Comparison of ENCODE assay signal across 16 cellular contexts in the genomic region with DNA sequence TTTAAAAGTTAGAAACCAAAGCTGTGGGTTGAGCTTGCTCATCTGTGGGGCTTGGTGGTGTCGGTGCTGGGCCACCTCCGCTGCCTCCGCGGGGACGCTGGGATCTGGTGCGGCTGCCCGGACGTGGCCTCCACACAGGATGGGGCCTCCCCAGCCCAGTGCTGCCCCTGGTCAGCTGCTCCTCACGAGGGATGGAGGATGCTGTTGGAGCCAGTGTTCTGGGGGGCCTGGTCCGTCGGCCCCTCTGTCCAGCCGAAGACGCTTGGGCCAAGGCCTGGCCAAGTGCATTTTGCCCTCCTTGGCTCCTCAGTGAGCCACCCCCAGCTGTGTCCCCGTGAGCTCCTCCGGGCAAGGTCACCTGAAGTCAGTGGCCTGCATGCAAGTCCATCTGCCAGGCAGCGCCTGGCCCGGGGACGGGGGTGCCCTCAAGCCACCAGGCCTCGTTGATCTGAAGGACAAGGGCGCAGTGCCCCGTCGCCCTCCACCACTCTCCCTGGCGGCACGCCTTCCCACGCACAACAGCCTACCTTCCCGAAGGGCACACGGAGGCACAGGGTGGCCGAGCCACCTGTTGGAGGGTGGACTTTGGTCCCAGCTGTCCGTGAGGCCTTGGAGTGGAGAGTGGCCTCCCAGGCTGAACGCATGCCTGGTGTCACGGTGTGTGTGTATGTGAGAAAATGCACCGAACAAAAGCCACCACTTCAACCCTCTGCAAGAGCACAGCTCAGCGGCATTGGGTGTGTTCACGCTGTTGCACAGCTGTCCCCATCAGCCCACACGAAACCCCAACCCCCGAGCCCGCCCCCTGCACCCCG. TPM values are rescaled to one million over a fixed set of nuclear protein-coding genes. Genes with fewer than 3 reads are reported as not detected.
A peak's percentile ranks its signal among the peaks of the same experiment; 100 is the strongest.
DNase-seq lines count a peak whose midpoint lies in the region; ATAC-seq, FAIRE-seq and TF ChIP-seq lines count a peak whose summit lies in the region.
"Had no signal": no experiment of that assay in that cellular context is flagged by ENCODE, and none has a peak within 500 bp of the region (broad histone marks: within the 10 kb centered on the region; RNA-seq: fewer than 3 reads in every experiment).

No MANE protein-coding gene starts in this region.

- H3K4me3 ChIP-seq in left ventricle myocardium inferior: no peak overlapping the region
- H3K4me3 ChIP-seq in HEK293 (ENCODE audit: low read depth, low read length): no peak overlapping the region
- H3K4me3 ChIP-seq in small intestine (ENCODE audit: low read depth in 1 of 2, low read length in 2 of 2): no peak overlapping the region

- FAIRE-seq in small intestine (lab: Jason Lieb, UNC): no peak

- H3K36me3 ChIP-seq in left ventricle myocardium inferior: no peaks in the 10 kb centered on the region
- peaks cover 0 to 9% of the 10 kb centered on the region in 2 experiments; a peak in 1 of 3 replicates for H3K36me3 ChIP-seq in HEK293 (ENCODE audit: control insufficient read depth in 2 of 2, insufficient read depth in 1 of 2, low read length in 2 of 2)
- no peaks in the 10 kb centered on the region for H3K36me3 ChIP-seq in small intestine (ENCODE audit: control insufficient read depth in 2 of 2, insufficient read depth in 2 of 2, low read length in 2 of 2)

- POLR2A ChIA-PET in HEK293 (lab: Yijun Ruan, JAX): no interaction called here

- intact Hi-C loops in Right ventricle myocardium inferior (cut with DNase I) (no loop called here), left ventricle myocardium inferior (cut with micrococcal nuclease) (no loop called here)

- CTCF ChIA-PET in HEK293 (lab: Yijun Ruan, JAX): no interaction called here

- ATAC-seq in Right ventricle myocardium inferior: no peak
- peak; percentile 61 for ATAC-seq in left lobe of liver
- no peak for ATAC-seq in HG02610 (IDR thresholded peaks at IDR 0.05; ENCODE audit: unreplicated experiment)

- H3K27ac ChIP-seq in left ventricle myocardium inferior (replicated peaks) (no peak overlapping the region), HEK293 (ENCODE audit: extremely low read depth, low read depth, low read length) (no peak overlapping the region), small intestine (ENCODE audit: low read depth in 1 of 2, low read length in 1 of 2) (no peak overlapping the region)

- H3K9me3 ChIP-seq in left ventricle myocardium inferior (replicated peaks): peaks cover 7% of the 10 kb centered on the region
- no peaks in the 10 kb centered on the region for H3K9me3 ChIP-seq in HEK293 (ENCODE audit: control insufficient read depth, insufficient read depth, low read depth, low read length)
- H3K9me3 ChIP-seq in small intestine (ENCODE audit: control insufficient read depth, low read depth): no peaks in the 10 kb centered on the region

- WGBS in small intestine, 3 donors: 49 to 80% (median 64%) methylated on average over 37 to 38 of the region's 38 CpGs

- H3K4me1 ChIP-seq in left ventricle myocardium inferior (no peaks in the 10 kb centered on the region), HEK293 (ENCODE audit: control insufficient read depth, insufficient read depth, low read length) (no peaks in the 10 kb centered on the region), small intestine (ENCODE audit: control insufficient read depth in 2 of 2, insufficient read depth in 1 of 2, low read depth in 1 of 2, low read length in 1 of 2) (no peaks in the 10 kb centered on the region)

- peaks cover 84% of the 10 kb centered on the region for H3K27me3 ChIP-seq in left ventricle myocardium inferior (ENCODE audit: low read depth)
- no peaks in the 10 kb centered on the region for H3K27me3 ChIP-seq in small intestine (ENCODE audit: control insufficient read depth in 2 of 2, insufficient read depth in 2 of 2, low read length in 2 of 2)

- no peak for TF ChIP-seq CTCF in left ventricle myocardium inferior (IDR thresholded peaks at IDR 0.05; ENCODE audit: borderline replicate concordance)
- TF ChIP-seq CTCF in HEK293 (tag by site-specific recombination; IDR thresholded peaks at IDR 0.05): no peak

- peak; percentile 58 for DNase-seq in Right ventricle myocardium inferior (ENCODE audit: missing footprints)
- DNase-seq in left ventricle myocardium inferior: no peak
- no peak for DNase-seq in left lobe of liver (ENCODE audit: low spot score)
- peak; percentile 3 for DNase-seq in small intestine
- no peak for DNase-seq in DMS 273 (lab: John Stamatoyannopoulos, UW; ENCODE audit: unreplicated experiment)
- DNase-seq: 8988T; AML-193; C1 segment of cervical spinal cord; CD4-positive, alpha-beta T cell; DMS153; GF-D8; HCEC 1CT had no signal

TF ChIP-seq in HEK293, 187 proteins besides CTCF, POLR2A, EP300 and RAD21:
- TF ChIP-seq ZNF677 (tag by site-specific recombination; IDR thresholded peaks at IDR 0.05): no peak
- TF ChIP-seq, protein P1, sequence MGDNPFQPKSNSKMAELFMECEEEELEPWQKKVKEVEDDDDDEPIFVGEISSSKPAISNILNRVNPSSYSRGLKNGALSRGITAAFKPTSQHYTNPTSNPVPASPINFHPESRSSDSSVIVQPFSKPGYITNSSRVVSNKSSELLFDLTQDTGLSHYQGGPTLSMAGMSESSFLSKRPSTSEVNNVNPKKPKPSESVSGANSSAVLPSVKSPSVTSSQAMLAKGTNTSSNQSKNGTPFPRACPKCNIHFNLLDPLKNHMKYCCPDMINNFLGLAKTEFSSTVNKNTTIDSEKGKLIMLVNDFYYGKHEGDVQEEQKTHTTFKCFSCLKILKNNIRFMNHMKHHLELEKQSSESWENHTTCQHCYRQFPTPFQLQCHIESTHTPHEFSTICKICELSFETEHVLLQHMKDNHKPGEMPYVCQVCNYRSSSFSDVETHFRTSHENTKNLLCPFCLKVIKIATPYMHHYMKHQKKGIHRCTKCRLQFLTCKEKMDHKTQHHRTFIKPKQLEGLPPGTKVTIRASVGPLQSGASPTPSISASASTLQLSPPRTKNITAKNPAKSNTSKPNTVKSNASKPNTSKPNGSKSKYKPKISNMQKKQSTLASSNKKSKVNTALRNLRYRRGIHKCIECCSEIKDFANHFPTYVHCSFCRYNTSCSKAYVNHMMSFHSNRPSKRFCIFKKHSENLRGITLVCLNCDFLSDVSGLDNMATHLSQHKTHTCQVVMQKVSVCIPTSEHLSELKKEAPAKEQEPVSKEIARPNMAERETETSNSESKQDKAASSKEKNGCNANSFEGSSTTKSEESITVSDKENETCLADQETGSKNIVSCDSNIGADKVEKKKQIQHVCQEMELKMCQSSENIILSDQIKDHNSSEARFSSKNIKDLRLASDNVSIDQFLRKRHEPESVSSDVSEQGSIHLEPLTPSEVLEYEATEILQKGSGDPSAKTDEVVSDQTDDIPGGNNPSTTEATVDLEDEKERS (tag by site-specific recombination; IDR thresholded peaks at IDR 0.05): no peak
- TF ChIP-seq ZNF433 (tag by site-specific recombination; IDR thresholded peaks at IDR 0.05; ENCODE audit: low read depth): no peak
- peak; percentile 30; the same call in 1 of the 2 replicates for TF ChIP-seq SCRT2 (tag by site-specific recombination; IDR thresholded peaks at IDR 0.05)

RNA-seq across cellular contexts. Expression of a gene that starts 27.3 kb away (rescaled TPM):
- total RNA-seq in Right ventricle myocardium inferior: not detected
- 0.11 TPM for total RNA-seq in left ventricle myocardium inferior
- total RNA-seq in left lobe of liver: 8.5 TPM
- under 1 TPM in 1 of 3 donors, not detected in 2; 0.37 TPM for polyA plus RNA-seq in small intestine
- total RNA-seq: CD4-positive, alpha-beta T cell had no signal

RNA-seq across cellular contexts. Expression of a gene that starts 42.7 kb away (rescaled TPM):
- total RNA-seq in Right ventricle myocardium inferior (not detected), left ventricle myocardium inferior (not detected), left lobe of liver (not detected)
- polyA plus RNA-seq in small intestine: not detected
- total RNA-seq: CD4-positive, alpha-beta T cell; H4 had no signal
- polyA plus RNA-seq: IgD-negative memory B cell had no signal

RNA-seq across cellular contexts. Expression of a gene that starts 50.4 kb away (rescaled TPM):
- total RNA-seq in Right ventricle myocardium inferior (0.54 TPM), left ventricle myocardium inferior (0.33 TPM), left lobe of liver (0.15 TPM)
- polyA plus RNA-seq in small intestine: under 1 TPM in 1 of 3 donors, not detected in 2; 0.19 TPM
- total RNA-seq: H4 had no signal
- polyA plus RNA-seq: IgD-negative memory B cell had no signal

Comparison
In these comparisons a context has a peak if more than half of its experiments do, and no peak if none do; other contexts are left out.
1. DNase-seq: peak in Right ventricle myocardium inferior (single experiment) and small intestine (single experiment); none in left ventricle myocardium inferior (single experiment), left lobe of liver (single experiment) and DMS 273 (single experiment).